ENCODE assay signal across 8 cellular contexts in the genomic region with DNA sequence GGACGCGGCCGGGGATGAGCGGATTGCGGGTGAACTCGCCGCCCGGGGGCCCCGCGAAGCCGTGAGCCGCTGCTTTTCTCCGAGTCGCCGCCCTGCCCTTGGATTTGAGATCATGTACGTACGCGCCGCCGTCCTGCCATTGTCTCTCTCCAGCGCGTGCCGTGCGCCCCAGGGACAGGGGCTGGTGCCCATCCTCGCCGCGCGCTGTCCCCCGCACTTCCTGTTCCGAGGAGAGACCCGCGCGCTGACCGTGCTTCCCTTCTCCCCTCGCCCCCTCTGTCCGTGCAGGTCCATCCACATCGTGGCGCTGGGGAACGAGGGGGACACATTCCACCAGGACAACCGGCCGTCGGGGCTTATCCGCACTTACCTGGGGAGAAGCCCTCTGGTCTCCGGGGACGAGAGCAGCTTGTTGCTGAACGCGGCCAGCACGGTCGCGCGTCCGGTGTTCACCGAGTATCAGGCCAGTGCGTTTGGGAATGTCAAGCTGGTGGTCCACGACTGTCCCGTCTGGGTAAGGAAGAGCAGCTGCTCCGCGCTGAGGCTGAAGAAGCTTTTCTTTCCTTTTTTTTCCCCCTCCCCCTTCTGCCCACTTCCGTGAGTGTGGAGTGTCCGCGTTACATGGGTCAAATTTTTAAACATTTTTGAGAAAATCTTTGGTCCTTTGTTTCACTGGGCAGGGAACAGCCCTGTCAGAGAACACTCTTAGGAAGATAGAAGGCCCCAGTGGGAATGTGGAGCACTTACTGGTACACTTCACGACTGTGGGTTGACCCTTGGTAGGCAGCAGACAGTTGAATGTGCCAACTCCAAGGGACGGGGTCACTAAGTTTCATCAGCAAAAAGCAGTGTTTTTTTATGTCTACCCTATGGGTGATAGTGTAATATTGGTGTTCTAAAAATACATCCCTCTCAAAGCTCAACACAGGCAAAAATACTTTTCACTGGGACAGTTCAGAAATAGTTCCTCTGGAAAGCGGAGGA. TPM values are rescaled to one million over a fixed set of nuclear protein-coding genes. Genes with fewer than 3 reads are reported as not detected.
DNase-seq lines count a peak whose midpoint lies in the region; ATAC-seq and TF ChIP-seq lines count a peak whose summit lies in the region.

No MANE protein-coding gene starts in this region.

- POLR2A ChIA-PET in OCI-LY7 (lab: Charles Lee): interaction anchor here (0.6 kb wide), 1 partner anchor 18 kb away, joined by 3 read pairs; no protein-coding TSS in a partner anchor

- no peak overlapping the region for H3K27ac Mint-ChIP-seq in activated naive CD8-positive, alpha-beta T cell treated with anti-CD3 and anti-CD28 coated beads for 36 hours

- peak overlapping the region; percentile 69 for H3K4me3 ChIP-seq in OCI-LY7 (ENCODE audit: low read depth, low read length, poor library complexity, severe bottlenecking)

- intact Hi-C loops in OCI-LY7 (cut with micrococcal nuclease; ENCODE audit: unreplicated experiment): no loop called here
- intact Hi-C loops in left cardiac atrium (cut with DNase I): loop anchor here (5.0 kb wide), 2 partner anchors 70 to 85 kb away; a partner anchor contains a TSS
- intact Hi-C loops in posterior cingulate gyrus (cut with DNase I): loop anchor here (2.0 to 5.0 kb wide), 2 partner anchors 50 to 63 kb away; no protein-coding TSS in a partner anchor

- H3K4me1 ChIP-seq in OCI-LY7 (ENCODE audit: insufficient read depth, low read length, poor library complexity, severe bottlenecking): peaks cover 13% of the 10 kb centered on the region

- H3K79me2 ChIP-seq in OCI-LY7 (ENCODE audit: insufficient read depth, low read depth, low read length): no peaks in the 10 kb centered on the region

- no peaks in the 10 kb centered on the region for H3K9me3 Mint-ChIP-seq in activated naive CD8-positive, alpha-beta T cell treated with anti-CD3 and anti-CD28 coated beads for 36 hours

- CTCF ChIA-PET in OCI-LY7 (lab: Charles Lee; ENCODE audit: unreplicated experiment): no interaction called here

- H3K36me3 Mint-ChIP-seq in activated naive CD8-positive, alpha-beta T cell treated with anti-CD3 and anti-CD28 coated beads for 36 hours: no peaks in the 10 kb centered on the region

- peak; percentile 64 for DNase-seq in A172 (ENCODE audit: low spot score)
- DNase-seq in OCI-LY7 (ENCODE audit: low spot score): no peak
- no peak for DNase-seq in activated naive CD8-positive, alpha-beta T cell treated with anti-CD3 and anti-CD28 coated beads for 36 hours
- DNase-seq in left cardiac atrium: peak; percentile 61
- DNase-seq in posterior cingulate gyrus: peak; percentile 39 to 91 (median 52)
- no peak for DNase-seq in occipital lobe (lab: John Stamatoyannopoulos, UW)

- peak overlapping the region; percentile 54 for H3K4me2 ChIP-seq in OCI-LY7 (ENCODE audit: low read length)

- H2AFZ ChIP-seq in OCI-LY7 (ENCODE audit: low read length): peak overlapping the region; percentile 77; the same call in 1 of the 2 replicates

- no peaks in the 10 kb centered on the region for H3K9me2 ChIP-seq in OCI-LY7 (ENCODE audit: insufficient read depth, low read length)

- H3K36me3 ChIP-seq in OCI-LY7 (ENCODE audit: insufficient read depth, low read length): no peaks in the 10 kb centered on the region

- peaks cover 28% of the 10 kb centered on the region for H3K4me1 Mint-ChIP-seq in activated naive CD8-positive, alpha-beta T cell treated with anti-CD3 and anti-CD28 coated beads for 36 hours

- peak; percentile 35 for ATAC-seq in GM18498 (IDR thresholded peaks at IDR 0.05; ENCODE audit: unreplicated experiment)
- peak; percentile 28 for ATAC-seq in HG02981 (IDR thresholded peaks at IDR 0.05; ENCODE audit: unreplicated experiment)
- ATAC-seq in left cardiac atrium: peak; percentile 34 to 39

- H3K27ac ChIP-seq in OCI-LY7 (ENCODE audit: low read depth, low read length, poor library complexity, severe bottlenecking): no peak overlapping the region

- H3K27me3 Mint-ChIP-seq in activated naive CD8-positive, alpha-beta T cell treated with anti-CD3 and anti-CD28 coated beads for 36 hours: peaks cover 61% of the 10 kb centered on the region

- no peaks in the 10 kb centered on the region for H4K20me1 ChIP-seq in OCI-LY7 (ENCODE audit: insufficient read depth, low read length)

- TF ChIP-seq CTCF in OCI-LY7 (conservative IDR thresholded peaks at IDR 0.05; ENCODE audit: low read length): no peak

- no TSS peak for BruUV-seq in OCI-LY7 (replicated peaks; lab: Mats Ljungman, UMichigan)

- peak overlapping the region; percentile 78 for H3K4me3 Mint-ChIP-seq in activated naive CD8-positive, alpha-beta T cell treated with anti-CD3 and anti-CD28 coated beads for 36 hours

- H3K9me3 ChIP-seq in OCI-LY7 (ENCODE audit: low read length): no peaks in the 10 kb centered on the region

RNA-seq across cellular contexts. Expression of a gene that starts 0.7 kb away (rescaled TPM):
- 199 and 274 TPM in 2 replicates for total RNA-seq in A172 (2014; rRNA removed; shearing (Covaris generic))
- 0.93 and 4.0 TPM in 2 replicates for total RNA-seq in OCI-LY7 (2014; rRNA removed; shearing (Covaris generic))
- total RNA-seq in OCI-LY7 (2022) (0.51 and 0.81 TPM in 2 replicates), left cardiac atrium (100 to 1,000 TPM; 101 to 110 TPM), occipital lobe (348 TPM)
- under 1 TPM; 0.52 to 0.78 TPM for total RNA-seq in activated naive CD8-positive, alpha-beta T cell treated with anti-CD3 and anti-CD28 coated beads for 36 hours

RNA-seq across cellular contexts. Expression of a gene that starts 49.1 kb away (rescaled TPM):
- total RNA-seq in A172 (2014; rRNA removed; shearing (Covaris generic)): not detected in 2 replicates
- total RNA-seq in OCI-LY7 (2014; rRNA removed; shearing (Covaris generic)): not detected in 2 replicates
- total RNA-seq in OCI-LY7 (2022) (not detected in 2 replicates), left cardiac atrium (under 1 TPM; 0.21 to 0.47 TPM), occipital lobe (0.78 TPM)
- total RNA-seq in activated naive CD8-positive, alpha-beta T cell treated with anti-CD3 and anti-CD28 coated beads for 36 hours: not detected

Comparison
In these comparisons a context has a peak if more than half of its experiments do, and no peak if none do; other contexts are left out.
1. DNase-seq: peak in A172 (single experiment), left cardiac atrium (single experiment) and posterior cingulate gyrus (10 of 10); none in OCI-LY7 (single experiment), activated naive CD8-positive, alpha-beta T cell treated with anti-CD3 and anti-CD28 coated beads for 36 hours (single experiment) and occipital lobe (single experiment).
2. RNA of a gene that starts 0.7 kb away (total RNA-seq): 348 TPM in occipital lobe (single experiment), 199 to 274 TPM in A172 and 101 to 110 TPM in left cardiac atrium; 0.51 to 4.0 TPM in OCI-LY7 and 0.52 to 0.78 TPM in activated naive CD8-positive, alpha-beta T cell treated with anti-CD3 and anti-CD28 coated beads for 36 hours; every median in the first group is over 10 times any median in the second.
3. Peak in every context shown above with its lines, with median percentiles within 50 percentile points of each other: ATAC-seq.